Comparison of ENCODE assay signal across 8 cellular contexts in genomic region chr7:150451097-150451793, GRCh38. TPM values are rescaled to one million over a fixed set of nuclear protein-coding genes. Genes with fewer than 3 reads are reported as not detected.
DNase-seq lines count a peak whose midpoint lies in the region; ATAC-seq and TF ChIP-seq lines count a peak whose summit lies in the region.

No MANE protein-coding gene starts in this region.

- DNase-seq in GDM1 (lab: John Stamatoyannopoulos, UW) (peak; percentile 86), heart left ventricle (peak; percentile 63 to 84 (median 74)), NCI-H187 (lab: John Stamatoyannopoulos, UW) (no peak), mesothelial cell of epicardium (ENCODE audit: low spot score in 2 of 2, unreplicated experiment in 2 of 2) (no peak)
- peak; percentile 46 for DNase-seq in activated CD8-positive, alpha-beta memory T cell treated with anti-CD3 and anti-CD28 coated beads, Interleukin-2, amount 50 U/mL, for 1 hour (ENCODE audit: extremely low read depth)
- peak; percentile 43 to 48 for DNase-seq in stimulated activated CD4-positive, alpha-beta T cell treated with anti-CD3 and anti-CD28 coated beads, Interleukin-1b, Interleukin-23, amount 100 ng/mL, for 4 hours (ENCODE audit: low read depth in 2 of 2)

- peak overlapping the region; percentile 39 to 74 (median 62) for H3K4me3 ChIP-seq in heart left ventricle

- peaks cover 1% of the 10 kb centered on the region for H3K9me3 Mint-ChIP-seq in mesothelial cell of epicardium

- H3K9me3 ChIP-seq in heart left ventricle, result peaks cover 0 to 8% (median 0%) of the 10 kb centered on the region in 12 donors

- H3K36me3 Mint-ChIP-seq in mesothelial cell of epicardium, result no peaks in the 10 kb centered on the region

- H3K27ac Mint-ChIP-seq in mesothelial cell of epicardium, result no peak overlapping the region

- intact Hi-C loops in heart left ventricle (cut with DNase I), result loop anchor here in 9 of 10 donors (2.0 to 10.0 kb wide), 13 partner anchors 61 to 304 kb away; partner anchors contain the start of genes GIMAP5 (in 6 of the 9), GIMAP7 (in 3 of the 9), GIMAP4 (in 2 of the 9) and GIMAP6 (in 1 of the 9)

- 48 to 61% (median 54%) methylated on average over 19 of the region's 19 CpGs for WGBS in heart left ventricle, 4 donors

- no peaks in the 10 kb centered on the region for H3K4me1 Mint-ChIP-seq in mesothelial cell of epicardium

- no peaks in the 10 kb centered on the region for H3K27me3 ChIP-seq in heart left ventricle

- peak in 1 of 2 donors; percentile 15 for TF ChIP-seq POLR2A in heart left ventricle (IDR thresholded peaks at IDR 0.05)

- peaks cover 0 to 13% (median 0%) of the 10 kb centered on the region in 9 donors for H3K36me3 ChIP-seq in heart left ventricle

- peaks cover 0 to 50% (median 15%) of the 10 kb centered on the region in 12 donors for H3K4me1 ChIP-seq in heart left ventricle

- peak; percentile 45 for ATAC-seq in HG02943 (IDR thresholded peaks at IDR 0.05; ENCODE audit: low read depth, unreplicated experiment)
- peak; percentile 30 to 68 (median 63) for ATAC-seq in heart left ventricle
- no peak for ATAC-seq in GM19328 (IDR thresholded peaks at IDR 0.05; ENCODE audit: unreplicated experiment)

- H3K4me3 Mint-ChIP-seq in mesothelial cell of epicardium, result no peak overlapping the region

- H3K27ac ChIP-seq in heart left ventricle, result peak overlapping the region; percentile 75 to 97 (median 88)

- H3K27me3 Mint-ChIP-seq in mesothelial cell of epicardium (ENCODE audit: low read depth), result peaks cover 46% of the 10 kb centered on the region

- TF ChIP-seq CTCF in heart left ventricle (IDR thresholded peaks at IDR 0.05) (no peak), mesothelial cell of epicardium (IDR thresholded peaks at IDR 0.05; ENCODE audit: unreplicated experiment) (no peak)

RNA-seq across cellular contexts. Expression of gene GIMAP8, which starts 0.8 kb away (rescaled TPM):
- total RNA-seq in heart left ventricle (10 to 100 TPM; 11.3 to 36.0 (median 14.9) TPM), mesothelial cell of epicardium (not detected in 3 replicates)
- polyA plus RNA-seq in heart left ventricle, result 10 to 100 TPM; 11.7 to 20.3 TPM

Comparison
In these comparisons a context has a peak if more than half of its experiments do, and no peak if none do; other contexts are left out.
1. DNase-seq: peak in GDM1 (single experiment), activated CD8-positive, alpha-beta memory T cell treated with anti-CD3 and anti-CD28 coated beads, Interleukin-2, amount 50 U/mL, for 1 hour (single experiment), heart left ventricle (5 of 5) and stimulated activated CD4-positive, alpha-beta T cell treated with anti-CD3 and anti-CD28 coated beads, Interleukin-1b, Interleukin-23, amount 100 ng/mL, for 4 hours (2 of 2); none in NCI-H187 (0 of 2) and mesothelial cell of epicardium (0 of 2).
2. RNA of gene GIMAP8, which starts 0.8 kb away (total RNA-seq): 11.3 to 36.0 TPM in heart left ventricle; not detected in mesothelial cell of epicardium; every median in the first group is over 10 times any median in the second.